32 cellular contexts compared by ENCODE assay signal in the genomic region with DNA sequence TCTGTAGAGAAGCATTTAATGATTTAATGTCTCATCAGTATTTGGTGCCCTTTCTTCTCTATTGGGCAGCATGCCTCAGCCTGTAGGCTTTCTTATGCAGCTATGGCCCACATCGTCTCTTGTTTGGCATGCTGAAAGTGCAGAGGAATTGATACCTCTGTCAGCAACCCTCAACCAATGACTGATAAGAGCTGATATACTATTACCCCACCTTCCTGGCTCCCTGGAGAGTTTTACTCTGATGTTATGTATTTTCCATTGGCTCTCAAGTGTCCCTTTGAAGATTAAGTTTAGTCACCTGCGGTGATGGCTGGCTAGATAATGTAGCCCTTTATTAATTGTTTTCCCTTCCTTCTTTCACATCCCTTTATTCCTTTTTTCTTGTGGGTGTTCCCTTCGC. TPM values are rescaled to one million over a fixed set of nuclear protein-coding genes. Genes with fewer than 3 reads are reported as not detected.
DNase-seq lines count a peak whose midpoint lies in the region; ATAC-seq, FAIRE-seq and TF ChIP-seq lines count a peak whose summit lies in the region.
"Had no signal": no experiment of that assay in that cellular context is flagged by ENCODE, and none has a peak within 500 bp of the region (broad histone marks: within the 10 kb centered on the region; RNA-seq: fewer than 3 reads in every experiment).

No MANE protein-coding gene starts in this region.

- no peaks in the 10 kb centered on the region for H3K27me3 Mint-ChIP-seq in GM23338 (ENCODE audit: insufficient read depth, low read depth, poor library complexity)

- H3K9me3 Mint-ChIP-seq in GM23338, result peaks cover 26% of the 10 kb centered on the region
- H3K9me3 Mint-ChIP-seq: CD8-positive, alpha-beta T cell had no signal

- peaks cover 16% of the 10 kb centered on the region; the same call in 2 of the 3 replicates for H3K36me3 Mint-ChIP-seq in GM23338 (ENCODE audit: low read depth)
- H3K36me3 Mint-ChIP-seq: CD8-positive, alpha-beta T cell had no signal

- no peak overlapping the region for H3K4me3 ChIP-seq in GM23338
- no peak overlapping the region for H3K4me3 ChIP-seq in GM12878
- H3K4me3 ChIP-seq: A549, MG63, SJCRH30 had no signal

- H3K4me2 ChIP-seq in GM23338 (no peak overlapping the region), GM12878 (ENCODE audit: control insufficient read depth, insufficient read depth) (no peak overlapping the region)
- H3K4me2 ChIP-seq: A549 had no signal

- H3K9ac ChIP-seq in GM12878 (ENCODE audit: control insufficient read depth, insufficient read depth, low read length), result no peak overlapping the region

- SMC1A ChIA-PET in GM12878 (lab: Charles Lee; ENCODE audit: uncharacterized antibody, unreplicated experiment), result interaction anchor here (0.8 kb wide), 1 partner anchor 24 kb away, joined by 3 read pairs; no protein-coding TSS in a partner anchor

- H3K4me1 Mint-ChIP-seq in GM23338, result peaks cover 5% of the 10 kb centered on the region; the same call in 2 of the 3 replicates

- H3K27ac ChIP-seq in GM23338 (ENCODE audit: low read depth) (no peak overlapping the region), GM12878 (ENCODE audit: control insufficient read depth, insufficient read depth) (no peak overlapping the region)
- H3K27ac ChIP-seq: A549, C4-2B, SJCRH30 had no signal

- TF ChIP-seq CTCF in GM23338 (conservative IDR thresholded peaks at IDR 0.05; ENCODE audit: low read depth in 2 of 2) (no peak), GM12878 (IDR thresholded peaks at IDR 0.05 in 2 of 3, conservative IDR thresholded peaks at IDR 0.05 in 1 of 3; ENCODE audit: control insufficient read depth in 2 of 3, extremely low read depth in 1 of 3, insufficient read depth in 1 of 3, low read depth in 3 of 3, low read length in 3 of 3) (no peak)

- intact Hi-C loops in GM12878 (cut with micrococcal nuclease; ENCODE audit: unreplicated experiment), result no loop called here

- no peak for TF ChIP-seq POLR2A in GM12878 (IDR thresholded peaks at IDR 0.05; ENCODE audit: low read depth, low read length)

- in situ Hi-C loops in GM12878 (cut with MboI), result no loop called here

- no peaks in the 10 kb centered on the region for H3K4me1 ChIP-seq in GM23338 (ENCODE audit: insufficient read depth)
- H3K4me1 ChIP-seq in GM12878 (ENCODE audit: control insufficient read depth, insufficient read depth, low read length), result no peaks in the 10 kb centered on the region
- H3K4me1 ChIP-seq: A549, Caco-2, SJCRH30 had no signal

- no peaks in the 10 kb centered on the region; the same call in 1 of the 2 replicates for H3K9me2 ChIP-seq in GM23338 (ENCODE audit: insufficient read depth)

- no peak for TF ChIP-seq RAD21 in GM12878 (IDR thresholded peaks at IDR 0.05; ENCODE audit: insufficient read depth, low read depth, low read length)

- 48% methylated on average over 3 of the region's 3 CpGs for WGBS in GM12878 (ENCODE audit: insufficient coverage, insufficient replicate concordance, low lambda C conversion rate, missing lambda C conversion rate)

- POLR2A ChIA-PET in GM12878 (lab: Charles Lee), result no interaction called here

- no peak for TF ChIP-seq EP300 in GM12878 (IDR thresholded peaks at IDR 0.05; ENCODE audit: borderline replicate concordance in 1 of 2, control insufficient read depth in 1 of 2, low read depth in 2 of 2, low read length in 2 of 2)

- no peaks in the 10 kb centered on the region for H3K9me3 ChIP-seq in GM12878 (replicated peaks; ENCODE audit: control insufficient read depth, insufficient read depth, low read length)
- H3K9me3 ChIP-seq: A549, Caco-2, MG63, SJCRH30 had no signal

- ATAC-seq in GM23338 (peak; percentile 87), GM12878 (peak; percentile 46)
- ATAC-seq: A549; CD8-positive, alpha-beta T cell; PC-3; SK-N-SH treated with all-trans-retinoic acid at 6 μM for 48 hours had no signal

- RAD21 ChIA-PET in GM12878 (lab: Charles Lee; ENCODE audit: unreplicated experiment), result no interaction called here

- H3F3A ChIP-seq in GM23338 (replicated peaks; ENCODE audit: low read depth), result no peaks in the 10 kb centered on the region

- H3K36me3 ChIP-seq in GM23338 (ENCODE audit: insufficient read depth), result no peaks in the 10 kb centered on the region
- H3K36me3 ChIP-seq in GM12878 (ENCODE audit: control insufficient read depth in 2 of 2, insufficient read depth in 2 of 2, low read length in 1 of 2), result no peaks in the 10 kb centered on the region
- H3K36me3 ChIP-seq: MG63, SJCRH30 had no signal

- H3K27me3 ChIP-seq in GM23338 (ENCODE audit: insufficient read depth) (no peaks in the 10 kb centered on the region), GM12878 (replicated peaks in 1 of 2; ENCODE audit: control insufficient read depth in 2 of 2, insufficient read depth in 2 of 2, low read length in 1 of 2) (no peaks in the 10 kb centered on the region)
- H3K27me3 ChIP-seq: MG63, SJCRH30 had no signal

- H3K27ac Mint-ChIP-seq in GM23338, result no peak overlapping the region
- H3K27ac Mint-ChIP-seq: CD8-positive, alpha-beta T cell; HFFc6 had no signal

- BruUV-seq in GM12878 (replicated peaks; lab: Mats Ljungman, UMichigan), result no TSS peak

- no peaks in the 10 kb centered on the region for H3K79me2 ChIP-seq in GM23338 (replicated peaks; ENCODE audit: insufficient read depth)
- H3K79me2 ChIP-seq in GM12878 (ENCODE audit: control insufficient read depth, insufficient read depth, low read length), result no peaks in the 10 kb centered on the region

- DNase-seq in GM23338 (ENCODE audit: low spot score) (peak; percentile 54), GM12878 (ENCODE audit: low read depth, low spot score) (no peak), iPS DF 4.7 (ENCODE audit: extremely low read depth, low spot score) (peak; percentile 22), SIG-M5 (lab: John Stamatoyannopoulos, UW) (no peak), putamen (ENCODE audit: low spot score) (no peak), medulla oblongata (ENCODE audit: extremely low spot score) (no peak)
- DNase-seq in stimulated activated naive CD4-positive, alpha-beta T cell (lab: John Stamatoyannopoulos, UW), result no peak
- DNase-seq: AML-193; Caco-2; CD8-positive, alpha-beta T cell; EL; GF-D8; HFFc6; IMR-90; KG1; MG63; NCI-H1105 treated with DMSO at 0.1 percent for 48 hours; NCI-H146; NCI-H1930; NCI-H2107; NCI-H446 treated with DMSO at 0.1 percent for 48 hours; NCI-H526; NCI-H82; NK-92 treated with Interleukin-12 subunit alpha and Interleukin-12 subunit beta, amount 100 ng/mL, for 24 hours; PC-3; SJCRH30 had no signal

- H2AFZ ChIP-seq in GM23338, result no peak overlapping the region
- no peak overlapping the region for H2AFZ ChIP-seq in GM12878 (ENCODE audit: control insufficient read depth, low read depth, low read length)

- FAIRE-seq in GM12878 (lab: Jason Lieb, UNC), result no peak
- FAIRE-seq: A549, GM12892, GM19239, H54 had no signal

- CTCF ChIA-PET in GM12878 (lab: Yijun Ruan, JAX), result no interaction called here

- H4K20me1 ChIP-seq in GM23338 (replicated peaks; ENCODE audit: insufficient read depth) (no peaks in the 10 kb centered on the region), GM12878 (ENCODE audit: control insufficient read depth, insufficient read depth) (no peaks in the 10 kb centered on the region)

- H3K4me3 Mint-ChIP-seq in GM23338, result no peak overlapping the region
- H3K4me3 Mint-ChIP-seq: CD8-positive, alpha-beta T cell; HFFc6 had no signal

TF ChIP-seq in GM23338, 12 proteins besides CTCF, POLR2A, EP300 and RAD21:
- TF ChIP-seq NANOG (IDR thresholded peaks at IDR 0.05; ENCODE audit: borderline replicate concordance) (peak; percentile 45), POLR2AphosphoS5 (IDR thresholded peaks at IDR 0.05; ENCODE audit: low read depth) (no peak), JUNB (IDR thresholded peaks at IDR 0.05; ENCODE audit: unreplicated experiment) (no peak)

TF ChIP-seq in GM12878, 131 proteins besides CTCF, POLR2A, EP300 and RAD21 (continues in another document):
- TF ChIP-seq STAT1 (conservative IDR thresholded peaks at IDR 0.05) (no peak), KDM1A (IDR thresholded peaks at IDR 0.05; ENCODE audit: borderline replicate concordance) (no peak), ATF2 (IDR thresholded peaks at IDR 0.05; ENCODE audit: low read length) (no peak)

RNA-seq across cellular contexts. Expression of gene PDHA2, which starts 41.2 kb away (rescaled TPM):
- total RNA-seq in GM23338 (2014; rRNA removed; shearing (Covaris generic)), result not detected in 2 replicates
- polyA plus RNA-seq in GM23338 (2016; fragmentation: Nextera tagmentation; extraction: Ambion mirVana) (not detected in 2 replicates), GM12878 (2011; rRNA removed) (not detected in 2 replicates), GM12878 (2014; fragmentation: Illumina TruSeq; extraction: Trizol) (not detected in 2 replicates), GM12878 (2014; fragmentation: Nextera tagmentation; extraction: Ambion mirVana) (not detected), GM12878 (2014; rRNA removed) (not detected in 2 replicates), GM12878 (2016; fragmentation: Nextera tagmentation; extraction: Ambion mirVana) (not detected)
- not detected in 2 replicates for total RNA-seq in GM12878 (2013; cell fraction: nucleolus; rRNA removed)
- total RNA-seq in GM12878 (2014; rRNA removed) (not detected in 2 replicates), GM12878 (2014; rRNA removed; fragmentation: Illumina TruSeq; extraction: Trizol) (not detected in 2 replicates), GM12878 (2021) (not detected in 2 replicates)
- polyA plus RNA-seq in GM12878 (2011; ENCODE audit: low read depth), result not detected
- not detected in 2 replicates for polyA plus RNA-seq in GM12878 (2011; cell fraction: cytosol; rRNA removed)
- polyA plus RNA-seq in GM12878 (2011; cell fraction: nucleus; rRNA removed), result not detected in 2 replicates
- polyA plus RNA-seq in GM12878 (2012), result not detected in 2 replicates
- polyA minus RNA-seq in GM12878 (2011; rRNA and poly(A)+ RNA removed), result not detected in 2 replicates
- polyA minus RNA-seq in GM12878 (2011; cell fraction: cytosol; rRNA and poly(A)+ RNA removed), result not detected in 2 replicates
- not detected in 2 replicates for polyA minus RNA-seq in GM12878 (2011; cell fraction: nucleus; rRNA and poly(A)+ RNA removed)
- total RNA-seq: Caco-2; CD8-positive, alpha-beta T cell; HFFc6; IMR-90; PC-3; SJCRH30 had no signal
- polyA plus RNA-seq: A549, IMR-90 had no signal

Comparison
In these comparisons a context has a peak if more than half of its experiments do, and no peak if none do; other contexts are left out.
1. DNase-seq: peak in GM23338 (single experiment) and iPS DF 4.7 (single experiment); none in GM12878 (single experiment), SIG-M5 (single experiment), putamen (single experiment), medulla oblongata (single experiment) and stimulated activated naive CD4-positive, alpha-beta T cell (0 of 6).